In genomic region chr17:38751803-38752118, GRCh38 we compare ENCODE assay signal across 8 cellular contexts. TPM values are rescaled to one million over a fixed set of nuclear protein-coding genes. Genes with fewer than 3 reads are reported as not detected.
DNase-seq lines count a peak whose midpoint lies in the region; ATAC-seq, FAIRE-seq and TF ChIP-seq lines count a peak whose summit lies in the region.

No MANE protein-coding gene starts in this region.

- peaks cover 62% of the 10 kb centered on the region for H3K36me3 Mint-ChIP-seq in Caco-2 (ENCODE audit: insufficient read depth, unreplicated experiment)
- H3K36me3 Mint-ChIP-seq in H9 (ENCODE audit: insufficient read depth in 1 of 3, low read depth in 3 of 3): peaks cover 17 to 25% (median 25%) of the 10 kb centered on the region in 3 experiments

- no CpG with 5 or more reads among the region's 32 CpGs for WGBS in H9 (ENCODE audit: extremely low coverage, insufficient read length, low lambda C conversion rate)
- under 1% methylated on average over 32 of the region's 32 CpGs for WGBS in right cardiac atrium

- ATAC-seq in right cardiac atrium: peak; percentile 39 to 47

- H3K36me3 ChIP-seq in Caco-2 (ENCODE audit: control insufficient read depth, insufficient read depth, low read length): no peaks in the 10 kb centered on the region; the same call in 1 of the 2 replicates

- BruUV-seq in Caco-2 (replicated peaks; lab: Mats Ljungman, UMichigan): no TSS peak

- H3K9me3 Mint-ChIP-seq in Caco-2 (ENCODE audit: unreplicated experiment): no peaks in the 10 kb centered on the region
- peaks cover 0 to 3% of the 10 kb centered on the region in 2 experiments; a peak in 2 of 5 replicates for H3K9me3 Mint-ChIP-seq in H9

- no peak overlapping the region for H3K4ac ChIP-seq in H9 (ENCODE audit: low read depth, low read length)

- H3K27me3 Mint-ChIP-seq in Caco-2 (ENCODE audit: insufficient read depth, unreplicated experiment) (peaks cover 2% of the 10 kb centered on the region), H9 (ENCODE audit: low read depth) (peaks cover 11% of the 10 kb centered on the region)

- H3K27ac ChIP-seq in H9 (ENCODE audit: insufficient read length, low read depth, low read length) (no peak overlapping the region), right cardiac atrium (ENCODE audit: low read length) (peak overlapping the region; percentile 71)

- H2BK5ac ChIP-seq in H9 (ENCODE audit: insufficient read length, low read length): no peak overlapping the region

- H3K23me2 ChIP-seq in H9 (ENCODE audit: insufficient read length, low read depth, low read length, poor library complexity, severe bottlenecking): peaks cover 34% of the 10 kb centered on the region

- no peak overlapping the region for H4K5ac ChIP-seq in H9 (ENCODE audit: insufficient read length, low read depth, low read length)

- no peak overlapping the region for H2BK12ac ChIP-seq in H9 (ENCODE audit: insufficient read length, low read depth, low read length)

- H4K8ac ChIP-seq in H9 (replicated peaks; ENCODE audit: insufficient read length, low read depth, low read length): no peak overlapping the region

- TF ChIP-seq CTCF in Caco-2 (IDR thresholded peaks at IDR 0.05; ENCODE audit: insufficient read depth in 1 of 2, low read depth in 1 of 2, low read length in 1 of 2, severe bottlenecking in 1 of 2, unreplicated experiment in 1 of 2): no peak
- no peak for TF ChIP-seq CTCF in H9 (conservative IDR thresholded peaks at IDR 0.05)

- H3K79me2 ChIP-seq in H9 (ENCODE audit: insufficient read depth, low read length): peaks cover 7% of the 10 kb centered on the region; the same call in 1 of the 2 replicates

- intact Hi-C loops in Caco-2 (cut with micrococcal nuclease; ENCODE audit: unreplicated experiment) (loop anchor here (1.0 to 5.0 kb wide), 2 partner anchors 48 to 401 kb away; partner anchors contain the start of genes PIP4K2B and PLXDC1), right cardiac atrium (cut with DNase I) (no loop called here)

- H3K9me3 ChIP-seq in Caco-2: no peaks in the 10 kb centered on the region
- H3K9me3 ChIP-seq in H9 (ENCODE audit: control insufficient read depth, low read depth, low read length): no peaks in the 10 kb centered on the region
- no peaks in the 10 kb centered on the region for H3K9me3 ChIP-seq in right cardiac atrium (ENCODE audit: control insufficient read depth, low read length)

- no peak overlapping the region for H4K91ac ChIP-seq in H9 (ENCODE audit: insufficient read length, low read depth, low read length)

- H3K9ac ChIP-seq in H9 (ENCODE audit: extremely low read depth, insufficient read length, low read length): peak overlapping the region; percentile 73

- CTCF ChIA-PET in Caco-2 (lab: Charles Lee): interaction anchor here (0.7 to 1.2 kb wide), 3 partner anchors 75 to 221 kb away, joined by 4 read pairs; no protein-coding TSS in a partner anchor

- no peak overlapping the region for H2AFZ ChIP-seq in H9 (ENCODE audit: low read length)

- H3K4me3 ChIP-seq in Caco-2 (ENCODE audit: low read depth, low read length): peak overlapping the region; percentile 90
- H3K4me3 ChIP-seq in right cardiac atrium (ENCODE audit: low read length): peak overlapping the region; percentile 57

- H3K4me3 Mint-ChIP-seq in Caco-2 (ENCODE audit: unreplicated experiment) (peak overlapping the region; percentile 79), H9 (peak overlapping the region; percentile 97)

- no peak overlapping the region for H2BK15ac ChIP-seq in H9 (ENCODE audit: low read depth, low read length)

- H3K79me1 ChIP-seq in H9 (ENCODE audit: insufficient read depth, low read depth, low read length, poor library complexity, severe bottlenecking): no peaks in the 10 kb centered on the region

- H3K4me1 Mint-ChIP-seq in Caco-2 (ENCODE audit: low read depth, unreplicated experiment) (peaks cover 20% of the 10 kb centered on the region), H9 (peaks cover 21 to 22% of the 10 kb centered on the region in 2 experiments)

- H4K20me1 ChIP-seq in H9 (ENCODE audit: control insufficient read depth, insufficient read depth, insufficient read length): no peaks in the 10 kb centered on the region

- POLR2A ChIA-PET in Caco-2 (lab: Charles Lee): interaction anchor here (0.6 to 1.2 kb wide), 3 partner anchors 102 to 242 kb away, joined by 3 to 7 read pairs (median 3); partner anchors contain the start of gene RPL23

- peak overlapping the region; percentile 80 for H3K27ac Mint-ChIP-seq in Caco-2 (ENCODE audit: unreplicated experiment)
- H3K27ac Mint-ChIP-seq in H9: peak overlapping the region; percentile 88 to 98 (median 98)

- H2AK5ac ChIP-seq in H9 (ENCODE audit: insufficient read length, low read length): no peak overlapping the region

- DNase-seq in Caco-2 (peak; percentile 85 to 91), H9 (peak; percentile 87), NCI-H1694 treated with DMSO at 0.1 percent for 48 hours (lab: John Stamatoyannopoulos, UW) (peak; percentile 81), T-helper 22 cell (ENCODE audit: low read depth) (peak; percentile 45), anterior cingulate cortex (lab: John Stamatoyannopoulos, UW) (peak in 55 of 58 donors; percentile 44 to 87 (median 70)), right cardiac atrium (peak; percentile 80 to 92 (median 88)), putamen (ENCODE audit: low spot score) (peak; percentile 87), urothelium cell line (ENCODE audit: low spot score) (peak; percentile 87)

- H3K14ac ChIP-seq in H9 (ENCODE audit: insufficient read depth, low read length): peak overlapping the region; percentile 74; the same call in 1 of the 2 replicates

- H2BK20ac ChIP-seq in H9 (ENCODE audit: low read depth, low read length, poor library complexity, severe bottlenecking): no peak overlapping the region

- H3K56ac ChIP-seq in H9 (ENCODE audit: insufficient read length, low read depth, low read length): no peak overlapping the region

- H3K4me1 ChIP-seq in Caco-2 (peaks cover 17% of the 10 kb centered on the region), H9 (ENCODE audit: insufficient read depth, low read length) (no peaks in the 10 kb centered on the region), right cardiac atrium (ENCODE audit: control insufficient read depth, insufficient read depth, low read length) (peaks cover 2% of the 10 kb centered on the region)

- no peak overlapping the region for H3K23ac ChIP-seq in H9 (ENCODE audit: insufficient read length, low read depth, low read length)

- FAIRE-seq in urothelium cell line (lab: Jason Lieb, UNC): no peak

- H3T11ph ChIP-seq in H9 (ENCODE audit: low read length): no peak overlapping the region

- no peaks in the 10 kb centered on the region for H3K27me3 ChIP-seq in Caco-2 (replicated peaks; ENCODE audit: control insufficient read depth, insufficient read depth, low read length)
- H3K27me3 ChIP-seq in H9 (ENCODE audit: insufficient read depth, low read length): no peaks in the 10 kb centered on the region
- no peaks in the 10 kb centered on the region for H3K27me3 ChIP-seq in right cardiac atrium (ENCODE audit: control insufficient read depth, insufficient read depth)

- peak overlapping the region; percentile 68 for H3K18ac ChIP-seq in H9 (ENCODE audit: insufficient read length, low read depth, low read length)

- peak overlapping the region; percentile 98 for H3K4me2 ChIP-seq in H9 (ENCODE audit: insufficient read depth, insufficient read length, low read length)

- no peak overlapping the region for H2BK120ac ChIP-seq in H9 (ENCODE audit: low read depth, low read length, poor library complexity, severe bottlenecking)

RNA-seq across cellular contexts. Expression of gene PSMB3, which starts 0.8 kb away (rescaled TPM):
- total RNA-seq in Caco-2 (2022): 427 and 465 TPM in 2 replicates
- total RNA-seq in H9 (2021): 242 and 252 TPM in 2 replicates
- total RNA-seq in right cardiac atrium: 100 to 1,000 TPM; 134 to 167 (median 146) TPM
- polyA plus RNA-seq in right cardiac atrium: 247 TPM

RNA-seq across cellular contexts. Expression of gene PCGF2, which starts 3.6 kb away (rescaled TPM):
- total RNA-seq in Caco-2 (2022) (91.3 and 95.1 TPM in 2 replicates), H9 (2021) (106 and 116 TPM in 2 replicates), right cardiac atrium (10 to 100 TPM; 28.2 to 48.4 (median 34.7) TPM)
- polyA plus RNA-seq in right cardiac atrium: 34.3 TPM

RNA-seq across cellular contexts. Expression of gene CISD3, which starts 21.6 kb away (rescaled TPM):
- 16.6 and 18.3 TPM in 2 replicates for total RNA-seq in Caco-2 (2022)
- total RNA-seq in H9 (2021): 10.7 and 11.2 TPM in 2 replicates
- 10 to 100 TPM; 43.7 to 74.6 (median 67.9) TPM for total RNA-seq in right cardiac atrium
- polyA plus RNA-seq in right cardiac atrium: 78.1 TPM

RNA-seq across cellular contexts. Expression of gene MLLT6, which starts 46.7 kb away (rescaled TPM):
- 69.7 and 72.5 TPM in 2 replicates for total RNA-seq in Caco-2 (2022)
- 25.1 and 26.4 TPM in 2 replicates for total RNA-seq in H9 (2021)
- total RNA-seq in right cardiac atrium: 100 to 1,000 TPM in 2 of 4 donors, 10 to 100 TPM in 2; 80.7 to 108 (median 94.2) TPM
- 81.2 TPM for polyA plus RNA-seq in right cardiac atrium

RNA-seq across cellular contexts. Expression of gene PIP4K2B, which starts 47.6 kb away (rescaled TPM):
- 39.6 and 42.3 TPM in 2 replicates for total RNA-seq in Caco-2 (2022)
- total RNA-seq in H9 (2021): 61.9 and 62.9 TPM in 2 replicates
- 10 to 100 TPM; 39.2 to 50.0 (median 46.2) TPM for total RNA-seq in right cardiac atrium
- polyA plus RNA-seq in right cardiac atrium: 28.2 TPM
